ENCODE assay signal across 19 cellular contexts in genomic region chr9:85224301-85224700, GRCh38.
"Had no signal": no experiment of that assay in that cellular context is flagged by ENCODE, and none has a peak within 500 bp of the region (broad histone marks: within the 10 kb centered on the region; RNA-seq: fewer than 3 reads in every experiment).

No MANE protein-coding gene starts in this region.

- H3K4me3 ChIP-seq: adrenal gland, esophagus squamous epithelium, lower lobe of right lung, upper lobe of left lung had no signal

- H3K36me3 Mint-ChIP-seq: activated naive CD4-positive, alpha-beta T cell treated with anti-CD3 and anti-CD28 coated beads, Interleukin-2, amount 50 U/mL, for 24 hours; mesothelial cell of epicardium; natural killer cell treated with Interleukin-12 subunit alpha and Interleukin-12 subunit beta and Interleukin-15 and Interleukin-18, amount 100 ng/mL, for 72 hours had no signal

- H3K9me3 ChIP-seq: adrenal gland, esophagus squamous epithelium, lower lobe of right lung, upper lobe of left lung had no signal

- H3K4me3 Mint-ChIP-seq: activated naive CD4-positive, alpha-beta T cell treated with anti-CD3 and anti-CD28 coated beads, Interleukin-2, amount 50 U/mL, for 24 hours; mesothelial cell of epicardium; natural killer cell treated with Interleukin-12 subunit alpha and Interleukin-12 subunit beta and Interleukin-15 and Interleukin-18, amount 100 ng/mL, for 72 hours had no signal

- H3K36me3 ChIP-seq: adrenal gland, esophagus squamous epithelium, lower lobe of right lung, upper lobe of left lung had no signal

- H3K27ac ChIP-seq: adrenal gland, esophagus squamous epithelium, lower lobe of right lung, upper lobe of left lung, VCaP had no signal

- H3K4me1 ChIP-seq: lower lobe of right lung, upper lobe of left lung had no signal

- H3K27ac Mint-ChIP-seq: activated naive CD4-positive, alpha-beta T cell treated with anti-CD3 and anti-CD28 coated beads, Interleukin-2, amount 50 U/mL, for 24 hours; mesothelial cell of epicardium; natural killer cell treated with Interleukin-12 subunit alpha and Interleukin-12 subunit beta and Interleukin-15 and Interleukin-18, amount 100 ng/mL, for 72 hours had no signal

- H3K27me3 ChIP-seq: adrenal gland, esophagus squamous epithelium, upper lobe of left lung had no signal

- H3K4me1 Mint-ChIP-seq: activated naive CD4-positive, alpha-beta T cell treated with anti-CD3 and anti-CD28 coated beads, Interleukin-2, amount 50 U/mL, for 24 hours had no signal

- ATAC-seq: lower lobe of right lung; natural killer cell treated with Interleukin-12 subunit alpha and Interleukin-12 subunit beta and Interleukin-15 and Interleukin-18, amount 100 ng/mL, for 72 hours; stimulated activated naive CD8-positive, alpha-beta T cell treated with anti-CD3 and anti-CD28 coated beads, Interleukin-15, Interleukin-2, amounts not matched to agents 100 U/mL and 50 U/mL, for 24 hours had no signal

- H3K9me3 Mint-ChIP-seq: activated naive CD4-positive, alpha-beta T cell treated with anti-CD3 and anti-CD28 coated beads, Interleukin-2, amount 50 U/mL, for 24 hours; mesothelial cell of epicardium; natural killer cell treated with Interleukin-12 subunit alpha and Interleukin-12 subunit beta and Interleukin-15 and Interleukin-18, amount 100 ng/mL, for 72 hours had no signal

- DNase-seq: activated CD4-positive, alpha-beta T cell treated with anti-CD3 and anti-CD28 coated beads for 1 hour; activated CD8-positive, alpha-beta memory T cell treated with anti-CD3 and anti-CD28 coated beads for 24 hours; activated CD8-positive, alpha-beta memory T cell treated with anti-CD3 and anti-CD28 coated beads, Interleukin-2, amount 50 U/mL, for 48 hours; activated effector memory CD4-positive, alpha-beta T cell treated with Interleukin-2 at 50 U/mL for 16 hours; activated T-cell treated with anti-CD3 and anti-CD28 coated beads, Interleukin-2, amount 50 U/mL, for 48 hours; adrenal gland; effector CD4-positive, alpha-beta T cell; esophagus squamous epithelium; left cardiac atrium; lower lobe of right lung; stimulated activated CD4-positive, alpha-beta T cell treated with anti-CD3 and anti-CD28 coated beads, Interleukin-12 subunit alpha, Interleukin-12 subunit beta, amount 100 ng/mL, for 4 hours; stimulated activated CD4-positive, alpha-beta T cell treated with anti-CD3 and anti-CD28 coated beads, Interleukin-2, amount 100 ng/mL, for 24 hours; stimulated activated naive CD8-positive, alpha-beta T cell treated with anti-CD3 and anti-CD28 coated beads, Interleukin-15, Interleukin-2, amounts not matched to agents 100 U/mL and 50 U/mL, for 24 hours; T-helper 2 cell; upper lobe of left lung had no signal
